Comparison of ENCODE assay signal across 28 cellular contexts in the genomic region with DNA sequence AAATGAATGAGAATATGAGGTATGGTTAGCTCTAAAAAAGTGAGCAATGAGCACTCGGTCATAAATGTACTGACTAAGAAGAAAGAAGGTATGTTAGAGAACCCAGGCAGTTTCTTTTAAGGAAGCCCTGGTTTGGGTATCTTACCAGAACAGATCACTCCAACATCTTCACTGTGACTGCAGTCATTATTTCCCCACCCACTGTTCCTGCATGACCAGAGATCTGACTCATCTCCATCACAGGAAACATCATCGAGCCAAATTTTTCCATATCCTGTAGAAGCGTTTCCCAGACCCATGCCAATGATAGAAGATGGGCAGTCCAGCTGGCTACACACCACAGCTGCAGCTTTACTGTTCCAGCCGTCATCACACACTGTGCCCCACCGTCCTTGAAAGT. TPM values are rescaled to one million over a fixed set of nuclear protein-coding genes. Genes with fewer than 3 reads are reported as not detected.
DNase-seq lines count a peak whose midpoint lies in the region; ATAC-seq and TF ChIP-seq lines count a peak whose summit lies in the region.
"Had no signal": no experiment of that assay in that cellular context is flagged by ENCODE, and none has a peak within 500 bp of the region (broad histone marks: within the 10 kb centered on the region; RNA-seq: fewer than 3 reads in every experiment).

No MANE protein-coding gene starts in this region.

- no peak overlapping the region for H2AFZ ChIP-seq in neuronal stem cell (ENCODE audit: low read length)

- H4K8ac ChIP-seq in neuronal stem cell (ENCODE audit: low read depth, low read length), result no peak overlapping the region

- H2BK12ac ChIP-seq in neuronal stem cell (ENCODE audit: low read length), result no peak overlapping the region

- H3K23ac ChIP-seq in neuronal stem cell (ENCODE audit: low read depth, low read length, poor library complexity), result no peak overlapping the region

- H3K79me1 ChIP-seq in neuronal stem cell (ENCODE audit: low read depth, low read length), result no peaks in the 10 kb centered on the region

- no peak overlapping the region for H3K9ac ChIP-seq in neuronal stem cell (ENCODE audit: low read depth, low read length, poor library complexity)
- H3K9ac ChIP-seq: BLaER1 treated with 17β-estradiol and CSF1 and Interleukin-3, amounts not matched to agents 10 nM and 100 nM had no signal

- peaks cover 3% of the 10 kb centered on the region for H3K9me3 Mint-ChIP-seq in activated T-cell treated with anti-CD3 and anti-CD28 coated beads, Interleukin-2, amount 50 U/mL, for 24 hours

- no peak for DNase-seq in activated T-cell treated with anti-CD3 and anti-CD28 coated beads, Interleukin-2, amount 50 U/mL, for 24 hours
- DNase-seq in activated T-cell treated with anti-CD3 and anti-CD28 coated beads, Interleukin-2, amount 50 U/mL, for 48 hours, result no peak
- peak; percentile 73 for DNase-seq in M059J (ENCODE audit: low read depth)
- peak; percentile 18 for DNase-seq in brain microvascular endothelial cell
- DNase-seq in neuronal stem cell (ENCODE audit: low spot score), result no peak
- DNase-seq in tibial artery, result no peak
- DNase-seq in gastrocnemius medialis, result no peak
- DNase-seq: activated CD4-positive, alpha-beta memory T cell treated with anti-CD3 and anti-CD28 coated beads for 36 hours; activated T-cell treated with anti-CD3 and anti-CD28 coated beads for 4 hours; amniotic stem cell; Calu3; dorsolateral prefrontal cortex; hypothalamus; NCI-H1092; NCI-H2029; NCI-H345; sigmoid colon; stimulated activated CD8-positive, alpha-beta memory T cell treated with anti-CD3 and anti-CD28 coated beads, Interleukin-4, amount 100 ng/mL, for 48 hours had no signal

- H2BK120ac ChIP-seq in neuronal stem cell (ENCODE audit: low read depth, low read length), result no peak overlapping the region

- intact Hi-C loops in tibial artery (cut with DNase I; ENCODE audit: low total_unique reads), result no loop called here
- intact Hi-C loops in gastrocnemius medialis (cut with DNase I; ENCODE audit: low total_unique reads), result no loop called here

- H3K36me3 ChIP-seq in brain microvascular endothelial cell (replicated peaks) (no peaks in the 10 kb centered on the region), neuronal stem cell (replicated peaks in 1 of 2; ENCODE audit: control insufficient read depth in 2 of 2, insufficient read depth in 2 of 2, low read length in 2 of 2) (no peaks in the 10 kb centered on the region), tibial artery (no peaks in the 10 kb centered on the region), gastrocnemius medialis (no peaks in the 10 kb centered on the region)
- H3K36me3 ChIP-seq: sigmoid colon, upper lobe of left lung had no signal

- no peak overlapping the region for H3K4me3 Mint-ChIP-seq in activated T-cell treated with anti-CD3 and anti-CD28 coated beads, Interleukin-2, amount 50 U/mL, for 24 hours
- H3K4me3 Mint-ChIP-seq: activated CD4-positive, alpha-beta memory T cell treated with anti-CD3 and anti-CD28 coated beads for 36 hours; neural crest cell; WTC11 had no signal

- no peak overlapping the region for H2BK15ac ChIP-seq in neuronal stem cell (ENCODE audit: low read length)

- H3K27me3 Mint-ChIP-seq in activated T-cell treated with anti-CD3 and anti-CD28 coated beads, Interleukin-2, amount 50 U/mL, for 24 hours, result peaks cover 10% of the 10 kb centered on the region

- H4K91ac ChIP-seq in neuronal stem cell (ENCODE audit: low read depth, low read length, poor library complexity), result no peak overlapping the region

- TF ChIP-seq POLR2A in GM18505 (IDR thresholded peaks at IDR 0.05; ENCODE audit: borderline replicate concordance, extremely low read depth, insufficient read depth, insufficient read length) (no peak), gastrocnemius medialis (IDR thresholded peaks at IDR 0.05) (no peak)

- ATAC-seq in GM18505 (IDR thresholded peaks at IDR 0.05; ENCODE audit: unreplicated experiment) (no peak), gastrocnemius medialis (no peak)
- ATAC-seq: foreskin keratinocyte, K562, WTC11 had no signal

- H3K4me1 ChIP-seq in neuronal stem cell (ENCODE audit: control insufficient read depth in 2 of 2, insufficient read depth in 1 of 2, low read depth in 1 of 2, low read length in 2 of 2) (no peaks in the 10 kb centered on the region), tibial artery (no peaks in the 10 kb centered on the region), gastrocnemius medialis (no peaks in the 10 kb centered on the region)
- H3K4me1 ChIP-seq: foreskin keratinocyte, sigmoid colon, upper lobe of left lung had no signal

- no peak overlapping the region for H3K4me3 ChIP-seq in brain microvascular endothelial cell (ENCODE audit: low read depth, low read length)
- no peak overlapping the region for H3K4me3 ChIP-seq in neuronal stem cell (ENCODE audit: low read length in 2 of 2)
- H3K4me3 ChIP-seq in tibial artery, result no peak overlapping the region
- no peak overlapping the region for H3K4me3 ChIP-seq in gastrocnemius medialis
- H3K4me3 ChIP-seq: BLaER1 treated with 17β-estradiol and CSF1 and Interleukin-3, amounts not matched to agents 10 nM and 100 nM; dorsolateral prefrontal cortex; K562; sigmoid colon; SK-N-MC; upper lobe of left lung had no signal

- peaks cover 7% of the 10 kb centered on the region for H3K4me1 Mint-ChIP-seq in activated T-cell treated with anti-CD3 and anti-CD28 coated beads, Interleukin-2, amount 50 U/mL, for 24 hours (ENCODE audit: low read depth)
- H3K4me1 Mint-ChIP-seq: neural crest cell, WTC11 had no signal

- H3K27me3 ChIP-seq in brain microvascular endothelial cell (replicated peaks), result no peaks in the 10 kb centered on the region
- no peaks in the 10 kb centered on the region for H3K27me3 ChIP-seq in neuronal stem cell (ENCODE audit: control insufficient read depth in 3 of 3, insufficient read depth in 3 of 3, low read depth in 1 of 3, low read length in 3 of 3)
- H3K27me3 ChIP-seq in tibial artery, result no peaks in the 10 kb centered on the region
- H3K27me3 ChIP-seq in gastrocnemius medialis, result no peaks in the 10 kb centered on the region
- H3K27me3 ChIP-seq: BLaER1 treated with 17β-estradiol and CSF1 and Interleukin-3, amounts not matched to agents 10 nM and 100 nM; foreskin keratinocyte; sigmoid colon; upper lobe of left lung had no signal

- H3K36me3 Mint-ChIP-seq in activated T-cell treated with anti-CD3 and anti-CD28 coated beads, Interleukin-2, amount 50 U/mL, for 24 hours (ENCODE audit: low read depth), result no peaks in the 10 kb centered on the region
- H3K36me3 Mint-ChIP-seq: activated CD4-positive, alpha-beta memory T cell treated with anti-CD3 and anti-CD28 coated beads for 36 hours had no signal

- H2AK5ac ChIP-seq in neuronal stem cell (ENCODE audit: low read depth, low read length), result no peak overlapping the region

- H2BK5ac ChIP-seq in neuronal stem cell (ENCODE audit: low read length), result no peak overlapping the region

- H3K18ac ChIP-seq in neuronal stem cell (ENCODE audit: low read length), result no peak overlapping the region

- no CpG with 5 or more reads among the region's 5 CpGs for WGBS in neuronal stem cell (ENCODE audit: extremely low coverage in 2 of 2, insufficient read length in 2 of 2, insufficient replicate concordance in 1 of 2), 2 donors

- H3K4me2 ChIP-seq in neuronal stem cell (ENCODE audit: insufficient read depth, low read length, poor library complexity, severe bottlenecking), result no peak overlapping the region

- in situ Hi-C loops in brain microvascular endothelial cell (cut with HindIII; ENCODE audit: low pct_ligation_motif_present, low sequenced_read_pairs) (no loop called here), gastrocnemius medialis (cut with MboI; ENCODE audit: low sequenced_read_pairs in 4 of 4) (no loop called here)

- H3K9me3 ChIP-seq in neuronal stem cell (replicated peaks in 1 of 2; ENCODE audit: control insufficient read depth in 2 of 2, insufficient read depth in 1 of 2, low read depth in 1 of 2, low read length in 2 of 2), result peaks cover 0 to 2% of the 10 kb centered on the region in 2 donors
- H3K9me3 ChIP-seq in tibial artery, result no peaks in the 10 kb centered on the region
- H3K9me3 ChIP-seq in gastrocnemius medialis, result no peaks in the 10 kb centered on the region
- H3K9me3 ChIP-seq: sigmoid colon, upper lobe of left lung had no signal

- H3K14ac ChIP-seq in neuronal stem cell (ENCODE audit: low read length), result no peak overlapping the region

- H3K27ac ChIP-seq in brain microvascular endothelial cell (no peak overlapping the region), neuronal stem cell (replicated peaks; ENCODE audit: low read length) (no peak overlapping the region), tibial artery (no peak overlapping the region), gastrocnemius medialis (no peak overlapping the region)
- H3K27ac ChIP-seq: BLaER1 treated with 17β-estradiol and CSF1 and Interleukin-3, amounts not matched to agents 10 nM and 100 nM; dorsolateral prefrontal cortex; epithelial cell of prostate; foreskin keratinocyte; sigmoid colon; SK-N-MC; upper lobe of left lung had no signal

- peak overlapping the region; percentile 34 for H3K27ac Mint-ChIP-seq in activated T-cell treated with anti-CD3 and anti-CD28 coated beads, Interleukin-2, amount 50 U/mL, for 24 hours
- H3K27ac Mint-ChIP-seq: activated CD4-positive, alpha-beta memory T cell treated with anti-CD3 and anti-CD28 coated beads for 36 hours; WTC11 had no signal

- TF ChIP-seq CTCF in brain microvascular endothelial cell (IDR thresholded peaks at IDR 0.05; ENCODE audit: low read depth, low read length, missing control alignments) (no peak), tibial artery (IDR thresholded peaks at IDR 0.05) (no peak), gastrocnemius medialis (IDR thresholded peaks at IDR 0.05 in 4 of 5, conservative IDR thresholded peaks at IDR 0.05 in 1 of 5) (no peak)

- peak overlapping the region; percentile 84 for H3K4ac ChIP-seq in neuronal stem cell (ENCODE audit: low read length)

RNA-seq across cellular contexts. Expression of a gene that starts 48.0 kb away (rescaled TPM):
- total RNA-seq in M059J (2014; rRNA removed; shearing (Covaris generic)), result 5.8 and 9.7 TPM in 2 replicates
- 0.18 TPM for polyA plus RNA-seq in neuronal stem cell (2013, experiment 1 of 2)
- polyA plus RNA-seq in neuronal stem cell (2013, experiment 2 of 2), result 0.03 TPM
- total RNA-seq in gastrocnemius medialis, result 1 to 10 TPM in 1 of 4 donors, under 1 TPM in 3; 0.17 to 2.4 (median 0.44) TPM
- total RNA-seq: activated CD4-positive, alpha-beta memory T cell treated with anti-CD3 and anti-CD28 coated beads for 36 hours; T-helper 2 cell treated with Interferon-gamma antibody and Interleukin-4, amounts not matched to agents 100 ng/mL and 5 ng/mL, for 36 hours had no signal

Comparison
In these comparisons a context has a peak if more than half of its experiments do, and no peak if none do; other contexts are left out.
1. DNase-seq: peak in M059J (single experiment) and brain microvascular endothelial cell (single experiment); none in activated T-cell treated with anti-CD3 and anti-CD28 coated beads, Interleukin-2, amount 50 U/mL, for 24 hours (single experiment), activated T-cell treated with anti-CD3 and anti-CD28 coated beads, Interleukin-2, amount 50 U/mL, for 48 hours (0 of 2), neuronal stem cell (single experiment), tibial artery (0 of 2) and gastrocnemius medialis (0 of 2).